In the genomic region with DNA sequence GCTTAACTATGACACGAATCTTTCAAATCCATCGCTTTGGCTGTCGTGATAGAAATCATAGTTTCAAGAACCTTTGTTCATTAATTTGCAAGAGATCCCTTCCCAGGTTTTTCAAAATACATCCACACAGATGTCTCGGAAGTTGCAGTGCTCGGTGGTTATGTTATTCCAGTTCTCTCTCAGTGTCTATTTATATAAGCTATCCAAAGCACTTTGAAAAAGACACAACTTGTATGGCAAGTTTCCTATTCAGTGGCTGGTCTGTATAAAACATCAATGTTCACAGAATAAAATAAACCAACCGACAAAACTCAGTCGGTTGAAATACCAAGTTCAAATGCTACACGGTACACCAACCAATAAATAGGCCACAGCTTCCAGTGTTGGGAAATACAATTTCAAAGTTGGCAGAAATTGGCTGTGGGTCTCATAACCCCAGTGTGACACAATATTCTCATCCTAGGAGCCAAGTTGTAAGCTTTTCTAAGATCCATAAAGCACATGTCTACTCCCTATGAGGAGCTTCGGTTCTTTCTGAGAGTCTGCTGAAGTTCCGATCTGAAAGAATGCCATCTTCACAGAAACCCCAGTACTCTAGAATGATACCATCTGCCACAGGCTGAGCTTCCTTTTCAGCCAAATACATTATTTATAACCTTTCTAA, we compare ENCODE assay signal across 12 cellular contexts. TPM values are rescaled to one million over a fixed set of nuclear protein-coding genes. Genes with fewer than 3 reads are reported as not detected.
DNase-seq lines count a peak whose midpoint lies in the region; ATAC-seq and TF ChIP-seq lines count a peak whose summit lies in the region.
"Had no signal": no experiment of that assay in that cellular context is flagged by ENCODE, and none has a peak within 500 bp of the region (broad histone marks: within the 10 kb centered on the region; RNA-seq: fewer than 3 reads in every experiment).

No MANE protein-coding gene starts in this region.

- H3K27me3 ChIP-seq in CD8-positive, alpha-beta memory T cell (ENCODE audit: insufficient read depth, low read length, poor library complexity, severe bottlenecking), result no peaks in the 10 kb centered on the region
- H3K27me3 ChIP-seq in naive thymus-derived CD4-positive, alpha-beta T cell (ENCODE audit: control insufficient read depth in 2 of 2, insufficient read depth in 2 of 2, low read length in 2 of 2), result no peaks in the 10 kb centered on the region
- H3K27me3 ChIP-seq in neural progenitor cell, result no peaks in the 10 kb centered on the region
- H3K27me3 ChIP-seq: heart left ventricle had no signal

- no peak overlapping the region for H3K27ac ChIP-seq in CD8-positive, alpha-beta memory T cell (ENCODE audit: low read depth, low read length)
- H3K27ac ChIP-seq in naive thymus-derived CD4-positive, alpha-beta T cell (ENCODE audit: low read depth, low read length), result peak overlapping the region; percentile 64
- no peak overlapping the region for H3K27ac ChIP-seq in neural progenitor cell
- H3K27ac ChIP-seq: 22Rv1 had no signal

- H3K36me3 Mint-ChIP-seq in CD8-positive, alpha-beta memory T cell, result peaks cover 7 to 66% (median 12%) of the 10 kb centered on the region in 3 donors
- H3K36me3 Mint-ChIP-seq in activated T-helper 17 cell treated with anti-CD3 and anti-CD28 coated beads, Interleukin-2, amount 50 U/mL, for 72 hours (ENCODE audit: low read depth), result peaks cover 100% of the 10 kb centered on the region
- peaks cover 8 to 71% (median 61%) of the 10 kb centered on the region in 5 donors for H3K36me3 Mint-ChIP-seq in naive thymus-derived CD4-positive, alpha-beta T cell
- H3K36me3 Mint-ChIP-seq in neural progenitor cell, result peaks cover 5% of the 10 kb centered on the region

- H3K27me3 Mint-ChIP-seq in CD8-positive, alpha-beta memory T cell, result no peaks in the 10 kb centered on the region
- H3K27me3 Mint-ChIP-seq in activated T-helper 17 cell treated with anti-CD3 and anti-CD28 coated beads, Interleukin-2, amount 50 U/mL, for 72 hours, result no peaks in the 10 kb centered on the region
- no peaks in the 10 kb centered on the region for H3K27me3 Mint-ChIP-seq in naive thymus-derived CD4-positive, alpha-beta T cell
- no peaks in the 10 kb centered on the region for H3K27me3 Mint-ChIP-seq in neural progenitor cell (ENCODE audit: insufficient read depth, low read depth)

- no peaks in the 10 kb centered on the region for H3K36me3 ChIP-seq in CD8-positive, alpha-beta memory T cell (ENCODE audit: insufficient read depth, low read length)
- H3K36me3 ChIP-seq in naive thymus-derived CD4-positive, alpha-beta T cell (ENCODE audit: control insufficient read depth in 2 of 3, insufficient read depth in 3 of 3, low read length in 3 of 3), result peaks cover 0 to 22% (median 4%) of the 10 kb centered on the region in 3 experiments
- no peaks in the 10 kb centered on the region for H3K36me3 ChIP-seq in neural progenitor cell

- no peak overlapping the region for H3K4me3 ChIP-seq in CD8-positive, alpha-beta memory T cell (ENCODE audit: low read length)
- peak overlapping the region; percentile 3 for H3K4me3 ChIP-seq in naive thymus-derived CD4-positive, alpha-beta T cell (ENCODE audit: low read length)
- H3K4me3 ChIP-seq in neural progenitor cell, result no peak overlapping the region
- H3K4me3 ChIP-seq: heart left ventricle had no signal

- H3K79me2 ChIP-seq in neural progenitor cell (ENCODE audit: low read depth), result no peaks in the 10 kb centered on the region

- no peaks in the 10 kb centered on the region for H4K20me1 ChIP-seq in neural progenitor cell (ENCODE audit: low read depth)

- POLR2A ChIA-PET in CD8-positive, alpha-beta memory T cell (lab: Charles Lee), result interaction anchor here (1.0 kb wide), 1 partner anchor 21 kb away, joined by 3 read pairs; no protein-coding TSS in a partner anchor
- POLR2A ChIA-PET in naive thymus-derived CD4-positive, alpha-beta T cell (lab: Charles Lee), result interaction anchor here (0.6 to 3.0 kb wide), 18 partner anchors 8 to 353 kb away, joined by 3 to 20 read pairs (median 4); no protein-coding TSS in a partner anchor

- no peaks in the 10 kb centered on the region for H3K9me3 Mint-ChIP-seq in CD8-positive, alpha-beta memory T cell
- H3K9me3 Mint-ChIP-seq in activated T-helper 17 cell treated with anti-CD3 and anti-CD28 coated beads, Interleukin-2, amount 50 U/mL, for 72 hours, result no peaks in the 10 kb centered on the region
- no peaks in the 10 kb centered on the region for H3K9me3 Mint-ChIP-seq in naive thymus-derived CD4-positive, alpha-beta T cell
- H3K9me3 Mint-ChIP-seq in neural progenitor cell, result no peaks in the 10 kb centered on the region

- H3K9ac ChIP-seq in neural progenitor cell, result no peak overlapping the region

- peaks cover 93% of the 10 kb centered on the region for H3K4me1 ChIP-seq in CD8-positive, alpha-beta memory T cell (ENCODE audit: insufficient read depth, low read length)
- H3K4me1 ChIP-seq in naive thymus-derived CD4-positive, alpha-beta T cell (ENCODE audit: control insufficient read depth in 2 of 2, insufficient read depth in 2 of 2, low read length in 2 of 2), result peaks cover 0 to 92% of the 10 kb centered on the region in 2 donors
- no peaks in the 10 kb centered on the region for H3K4me1 ChIP-seq in neural progenitor cell

- no peaks in the 10 kb centered on the region for H3K9me3 ChIP-seq in CD8-positive, alpha-beta memory T cell (ENCODE audit: low read length)
- H3K9me3 ChIP-seq in naive thymus-derived CD4-positive, alpha-beta T cell (ENCODE audit: control insufficient read depth in 2 of 3, low read length in 3 of 3), result no peaks in the 10 kb centered on the region
- no peaks in the 10 kb centered on the region for H3K9me3 ChIP-seq in neural progenitor cell (ENCODE audit: low read depth)
- H3K9me3 ChIP-seq: heart left ventricle had no signal

- peaks cover 76 to 98% (median 85%) of the 10 kb centered on the region in 3 donors for H3K4me1 Mint-ChIP-seq in CD8-positive, alpha-beta memory T cell
- H3K4me1 Mint-ChIP-seq in activated T-helper 17 cell treated with anti-CD3 and anti-CD28 coated beads, Interleukin-2, amount 50 U/mL, for 72 hours, result peaks cover 72% of the 10 kb centered on the region
- H3K4me1 Mint-ChIP-seq in naive thymus-derived CD4-positive, alpha-beta T cell, result peaks cover 51 to 100% (median 100%) of the 10 kb centered on the region in 7 donors
- H3K4me1 Mint-ChIP-seq in neural progenitor cell, result no peaks in the 10 kb centered on the region

- CTCF ChIA-PET in CD8-positive, alpha-beta memory T cell (lab: Charles Lee), result interaction anchor here (1.7 kb wide), 1 partner anchor 13 kb away, joined by 5 read pairs; no protein-coding TSS in a partner anchor
- CTCF ChIA-PET in naive thymus-derived CD4-positive, alpha-beta T cell (lab: Charles Lee), result interaction anchor here (0.6 to 1.3 kb wide), 5 partner anchors 10 to 357 kb away, joined by 3 to 5 read pairs (median 3); no protein-coding TSS in a partner anchor

- DNase-seq in DMS 273 (lab: John Stamatoyannopoulos, UW; ENCODE audit: unreplicated experiment) (peak; percentile 1), DMS 273 treated with DMSO at 0.1 percent for 48 hours (lab: John Stamatoyannopoulos, UW) (no peak), neural progenitor cell (ENCODE audit: low spot score) (no peak)
- peak in 1 of 5 donors; percentile 36 for DNase-seq in CD8-positive, alpha-beta memory T cell
- no peak for DNase-seq in naive thymus-derived CD4-positive, alpha-beta T cell
- DNase-seq: heart left ventricle, NCI-H1092 treated with DMSO at 0.1 percent for 48 hours, retina had no signal

- no peak overlapping the region for H2AFZ ChIP-seq in neural progenitor cell (replicated peaks)

- H3K4me3 Mint-ChIP-seq in CD8-positive, alpha-beta memory T cell, result peak overlapping the region in 1 of 7 donors; percentile 76
- H3K4me3 Mint-ChIP-seq in activated T-helper 17 cell treated with anti-CD3 and anti-CD28 coated beads, Interleukin-2, amount 50 U/mL, for 72 hours, result peak overlapping the region; percentile 73
- H3K4me3 Mint-ChIP-seq in naive thymus-derived CD4-positive, alpha-beta T cell, result peak overlapping the region; percentile 35 to 85 (median 80)
- H3K4me3 Mint-ChIP-seq in neural progenitor cell, result no peak overlapping the region

- no peak for ATAC-seq in activated T-helper 17 cell treated with anti-CD3 and anti-CD28 coated beads, Interleukin-2, amount 50 U/mL, for 72 hours (replicated peaks)
- peak; percentile 53 for ATAC-seq in naive thymus-derived CD4-positive, alpha-beta T cell
- no peak for ATAC-seq in HG03521 (IDR thresholded peaks at IDR 0.05; ENCODE audit: unreplicated experiment)
- ATAC-seq in HG02852 (IDR thresholded peaks at IDR 0.05; ENCODE audit: unreplicated experiment), result no peak

- H3F3A ChIP-seq in neural progenitor cell (ENCODE audit: low read depth), result no peaks in the 10 kb centered on the region

- no peak overlapping the region for H3K4me2 ChIP-seq in neural progenitor cell

- peak overlapping the region in 7 of 8 donors; percentile 30 to 94 (median 85) for H3K27ac Mint-ChIP-seq in CD8-positive, alpha-beta memory T cell
- peak overlapping the region; percentile 92 for H3K27ac Mint-ChIP-seq in activated T-helper 17 cell treated with anti-CD3 and anti-CD28 coated beads, Interleukin-2, amount 50 U/mL, for 72 hours
- H3K27ac Mint-ChIP-seq in naive thymus-derived CD4-positive, alpha-beta T cell, result peak overlapping the region; percentile 78 to 96 (median 87)
- H3K27ac Mint-ChIP-seq in neural progenitor cell, result no peak overlapping the region

- no peak for TF ChIP-seq CTCF in neural progenitor cell (IDR thresholded peaks at IDR 0.05)

- intact Hi-C loops in naive thymus-derived CD4-positive, alpha-beta T cell (cut with micrococcal nuclease), result loop anchor here (5.0 kb wide), 2 partner anchors 91 to 356 kb away; no protein-coding TSS in a partner anchor

RNA-seq across cellular contexts. Expression of a gene that starts 23.7 kb away (rescaled TPM):
- 100 to 1,000 TPM; 158 to 163 TPM for total RNA-seq in CD8-positive, alpha-beta memory T cell
- polyA plus RNA-seq in CD8-positive, alpha-beta memory T cell, result 89.6 TPM
- 100 to 1,000 TPM; 414 to 494 TPM for total RNA-seq in activated T-helper 17 cell treated with anti-CD3 and anti-CD28 coated beads, Interleukin-2, amount 50 U/mL, for 72 hours
- 100 to 1,000 TPM; 258 to 482 (median 451) TPM for total RNA-seq in naive thymus-derived CD4-positive, alpha-beta T cell
- polyA plus RNA-seq in naive thymus-derived CD4-positive, alpha-beta T cell, result 100 to 1,000 TPM; 286 to 389 TPM
- 38.2 and 38.6 TPM in 2 replicates for total RNA-seq in neural progenitor cell (ENCODE audit: low replicate concordance)
